In genomic region chr3:124607163-124607562, GRCh38 we compare ENCODE assay signal across 14 cellular contexts.
DNase-seq lines count a peak whose midpoint lies in the region; ATAC-seq and TF ChIP-seq lines count a peak whose summit lies in the region.
"Had no signal": no experiment of that assay in that cellular context is flagged by ENCODE, and none has a peak within 500 bp of the region (broad histone marks: within the 10 kb centered on the region; RNA-seq: fewer than 3 reads in every experiment).

No MANE protein-coding gene starts in this region.

- H4K8ac ChIP-seq in neuronal stem cell (ENCODE audit: low read depth, low read length) = no peak overlapping the region

- H3K79me1 ChIP-seq in neuronal stem cell (ENCODE audit: low read depth, low read length) = no peaks in the 10 kb centered on the region

- H2AK5ac ChIP-seq in neuronal stem cell (ENCODE audit: low read depth, low read length) = no peak overlapping the region

- TF ChIP-seq POLR2A in heart left ventricle (IDR thresholded peaks at IDR 0.05) = no peak

- H3K9me3 ChIP-seq in heart left ventricle = no peaks in the 10 kb centered on the region
- no peaks in the 10 kb centered on the region for H3K9me3 ChIP-seq in neuronal stem cell (replicated peaks in 1 of 2; ENCODE audit: control insufficient read depth in 2 of 2, insufficient read depth in 1 of 2, low read depth in 1 of 2, low read length in 2 of 2)
- H3K9me3 ChIP-seq: SJCRH30 had no signal

- H3K27ac ChIP-seq in heart left ventricle (peak overlapping the region in 8 of 12 donors; percentile 41 to 81 (median 72)), neuronal stem cell (replicated peaks; ENCODE audit: low read length) (no peak overlapping the region)
- H3K27ac ChIP-seq: dorsolateral prefrontal cortex, SJCRH30 had no signal

- no peak overlapping the region for H4K91ac ChIP-seq in neuronal stem cell (ENCODE audit: low read depth, low read length, poor library complexity)

- H3K27me3 ChIP-seq in heart left ventricle (no peaks in the 10 kb centered on the region), neuronal stem cell (ENCODE audit: control insufficient read depth in 3 of 3, insufficient read depth in 3 of 3, low read depth in 1 of 3, low read length in 3 of 3) (no peaks in the 10 kb centered on the region)
- H3K27me3 ChIP-seq: dorsolateral prefrontal cortex, SJCRH30 had no signal

- WGBS in heart left ventricle, 4 donors = 60 to 88% (median 84%) methylated on average over 1 of the region's 1 CpG
- no CpG with 5 or more reads among the region's 1 CpG for WGBS in neuronal stem cell (ENCODE audit: extremely low coverage in 2 of 2, insufficient read length in 2 of 2, insufficient replicate concordance in 1 of 2), 2 donors

- no peak overlapping the region for H3K18ac ChIP-seq in neuronal stem cell (ENCODE audit: low read length)

- no peak overlapping the region for H3K14ac ChIP-seq in neuronal stem cell (ENCODE audit: low read length)

- no peak for TF ChIP-seq CTCF in heart left ventricle (IDR thresholded peaks at IDR 0.05)

- H3K4me3 ChIP-seq in heart left ventricle = no peak overlapping the region
- no peak overlapping the region for H3K4me3 ChIP-seq in neuronal stem cell (ENCODE audit: low read length in 2 of 2)
- H3K4me3 ChIP-seq: dorsolateral prefrontal cortex, SJCRH30 had no signal

- no peak for ATAC-seq in heart left ventricle
- ATAC-seq in Right ventricle myocardium inferior = no peak

- no peak overlapping the region for H2BK15ac ChIP-seq in neuronal stem cell (ENCODE audit: low read length)

- no peak overlapping the region for H2BK12ac ChIP-seq in neuronal stem cell (ENCODE audit: low read length)

- DNase-seq in heart left ventricle = no peak
- DNase-seq in Right ventricle myocardium inferior (ENCODE audit: missing footprints) = no peak
- DNase-seq in amniotic stem cell (lab: John Stamatoyannopoulos, UW) = peak; percentile 36
- DNase-seq in fibroblast of the conjunctiva (ENCODE audit: low read depth) = peak; percentile 57
- peak; percentile 28 for DNase-seq in smooth muscle cell of the brain vasculature (ENCODE audit: low read depth, low spot score)
- DNase-seq in RPMI8226 = no peak
- DNase-seq in neuronal stem cell (ENCODE audit: low spot score) = no peak
- DNase-seq in activated effector memory CD4-positive, alpha-beta T cell treated with Interleukin-2 at 50 U/mL for 16 hours = no peak
- DNase-seq: activated naive CD4-positive, alpha-beta T cell treated with anti-CD3 and anti-CD28 coated beads, Interleukin-2, amount 50 U/mL, for 16 hours; dorsolateral prefrontal cortex; mesendoderm; NCI-H1694; NCI-H69; SJCRH30 had no signal

- no peak overlapping the region for H3K9ac ChIP-seq in neuronal stem cell (ENCODE audit: low read depth, low read length, poor library complexity)

- H2BK5ac ChIP-seq in neuronal stem cell (ENCODE audit: low read length) = no peak overlapping the region

- H3K36me3 ChIP-seq in heart left ventricle (no peaks in the 10 kb centered on the region), neuronal stem cell (replicated peaks in 1 of 2; ENCODE audit: control insufficient read depth in 2 of 2, insufficient read depth in 2 of 2, low read length in 2 of 2) (no peaks in the 10 kb centered on the region)
- H3K36me3 ChIP-seq: SJCRH30 had no signal

- H3K4me1 ChIP-seq in heart left ventricle (peaks cover 0 to 62% (median 9%) of the 10 kb centered on the region in 12 donors), neuronal stem cell (ENCODE audit: control insufficient read depth in 2 of 2, insufficient read depth in 1 of 2, low read depth in 1 of 2, low read length in 2 of 2) (peaks cover 0 to 2% of the 10 kb centered on the region in 2 donors)
- H3K4me1 ChIP-seq: SJCRH30 had no signal

- H3K4me2 ChIP-seq in neuronal stem cell (ENCODE audit: insufficient read depth, low read length, poor library complexity, severe bottlenecking) = no peak overlapping the region

- H3K23ac ChIP-seq in neuronal stem cell (ENCODE audit: low read depth, low read length, poor library complexity) = no peak overlapping the region

- no peak overlapping the region for H2BK120ac ChIP-seq in neuronal stem cell (ENCODE audit: low read depth, low read length)

- intact Hi-C loops in heart left ventricle (cut with DNase I) (no loop called here), Right ventricle myocardium inferior (cut with DNase I) (no loop called here)

- no peak overlapping the region for H2AFZ ChIP-seq in neuronal stem cell (ENCODE audit: low read length)

- no peak overlapping the region for H3K4ac ChIP-seq in neuronal stem cell (ENCODE audit: low read length)

Comparison
In these comparisons a context has a peak if more than half of its experiments do, and no peak if none do; other contexts are left out.
1. DNase-seq: peak in amniotic stem cell (single experiment), fibroblast of the conjunctiva (single experiment) and smooth muscle cell of the brain vasculature (single experiment); none in heart left ventricle (0 of 5), Right ventricle myocardium inferior (single experiment), RPMI8226 (single experiment), neuronal stem cell (single experiment) and activated effector memory CD4-positive, alpha-beta T cell treated with Interleukin-2 at 50 U/mL for 16 hours (single experiment).